18 cellular contexts compared by ENCODE assay signal in the genomic region with DNA sequence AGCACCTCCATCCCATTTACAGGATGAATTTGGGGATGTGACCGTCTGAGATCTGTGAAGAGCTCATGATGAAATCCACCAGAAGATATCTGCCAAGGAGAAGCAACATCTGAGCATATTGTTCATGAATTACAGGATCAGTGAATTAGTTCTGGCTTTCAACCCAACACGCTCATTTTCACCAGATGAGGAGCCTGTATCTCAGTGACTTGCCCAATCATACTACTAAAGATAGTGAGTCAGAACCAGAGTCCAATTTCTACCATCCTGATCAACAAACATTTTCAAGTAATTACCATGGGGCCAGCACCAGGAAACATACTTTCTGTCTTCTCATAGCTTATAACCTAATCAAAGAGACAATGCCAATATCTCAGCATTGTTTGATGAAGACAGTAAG.
"Had no signal": no experiment of that assay in that cellular context is flagged by ENCODE, and none has a peak within 500 bp of the region (broad histone marks: within the 10 kb centered on the region; RNA-seq: fewer than 3 reads in every experiment).

No MANE protein-coding gene starts in this region.

- H3K4me3 Mint-ChIP-seq: activated naive CD4-positive, alpha-beta T cell treated with anti-CD3 and anti-CD28 coated beads, Interleukin-2, amount 10 ng/mL, durations not matched to agents 7 days and 5 days; brain; dendritic cell treated with granulocyte-macrophage colony-stimulating factor and Interleukin-4, amounts not matched to agents 40 ng/mL and 50 ng/mL, for 4 days; nephron; T-helper 2 cell treated with Interferon-gamma antibody and Interleukin-4, amounts not matched to agents 5 μg/mL and 100 μg/mL, for 36 hours had no signal

- H3K27me3 Mint-ChIP-seq: brain; dendritic cell treated with granulocyte-macrophage colony-stimulating factor and Interleukin-4, amounts not matched to agents 40 ng/mL and 50 ng/mL, for 4 days had no signal

- H3K36me3 Mint-ChIP-seq: brain had no signal

- H3K27ac Mint-ChIP-seq: activated naive CD4-positive, alpha-beta T cell treated with anti-CD3 and anti-CD28 coated beads, Interleukin-2, amount 10 ng/mL, durations not matched to agents 7 days and 5 days; brain; dendritic cell treated with granulocyte-macrophage colony-stimulating factor and Interleukin-4, amounts not matched to agents 40 ng/mL and 50 ng/mL, for 4 days; nephron had no signal

- H3K9me3 Mint-ChIP-seq: dendritic cell treated with granulocyte-macrophage colony-stimulating factor and Interleukin-4, amounts not matched to agents 40 ng/mL and 50 ng/mL, for 4 days had no signal

- ATAC-seq: heart left ventricle, right cardiac atrium, SK-N-SH treated with all-trans-retinoic acid at 6 μM for 48 hours had no signal

- DNase-seq: activated CD4-positive, CD25-positive, alpha-beta regulatory T cell treated with anti-CD3 and anti-CD28 coated beads, Interleukin-2, amount 50 U/mL, for 72 hours; activated naive CD4-positive, alpha-beta T cell treated with anti-CD3 and anti-CD28 coated beads, Interleukin-2, amount 10 ng/mL, durations not matched to agents 7 days and 5 days; aorta; effector CD4-positive, alpha-beta T cell; heart left ventricle; midbrain; right cardiac atrium; stimulated activated CD4-positive, alpha-beta T cell treated with anti-CD3 and anti-CD28 coated beads, Interleukin-12 subunit alpha, Interleukin-12 subunit beta, amount 100 ng/mL, for 4 hours; stimulated activated CD4-positive, alpha-beta T cell treated with anti-CD3 and anti-CD28 coated beads, Interleukin-4, amount 100 ng/mL, for 4 hours; testis; trophoblast cell; uterus; WERI-Rb-1 had no signal
